ENCODE assay signal across 21 cellular contexts in genomic region chr16:1768767-1769401, GRCh38. TPM values are rescaled to one million over a fixed set of nuclear protein-coding genes. Genes with fewer than 3 reads are reported as not detected.
A peak's percentile ranks its signal among the peaks of the same experiment; 100 is the strongest.
DNase-seq lines count a peak whose midpoint lies in the region; ATAC-seq, FAIRE-seq and TF ChIP-seq lines count a peak whose summit lies in the region.
"Had no signal": no experiment of that assay in that cellular context is flagged by ENCODE, and none has a peak within 500 bp of the region (broad histone marks: within the 10 kb centered on the region; RNA-seq: fewer than 3 reads in every experiment).

No MANE protein-coding gene starts in this region.

- POLR2A ChIA-PET in HepG2 (lab: Yijun Ruan, JAX): interaction anchor here (2.7 kb wide), 1 partner anchor 14 kb away, joined by 7 read pairs; the partner anchor contains the start of genes NUBP2 and SPSB3

- no peaks in the 10 kb centered on the region for H3K4me1 ChIP-seq in HepG2 (ENCODE audit: insufficient read depth, low read length)
- H3K4me1 ChIP-seq in right lobe of liver: peaks cover 0 to 11% (median 2%) of the 10 kb centered on the region in 4 donors
- H3K4me1 ChIP-seq in NT2/D1 (ENCODE audit: insufficient read depth, insufficient read length): peaks cover 16% of the 10 kb centered on the region
- H3K4me1 ChIP-seq in gastroesophageal sphincter: peaks cover 0 to 44% (median 16%) of the 10 kb centered on the region in 3 donors

- TF ChIP-seq EP300 in HepG2 (IDR thresholded peaks at IDR 0.05; ENCODE audit: low read depth in 2 of 2, low read length in 2 of 2): no peak
- no peak for TF ChIP-seq EP300 in HepG2 (CRISPR knock-in tag; IDR thresholded peaks at IDR 0.05; ENCODE audit: borderline replicate concordance)
- no peak for TF ChIP-seq EP300 in gastroesophageal sphincter (IDR thresholded peaks at IDR 0.05)

- no peak overlapping the region for H3K27ac ChIP-seq in HepG2 (ENCODE audit: extremely low read length, insufficient read depth, low read length)
- H3K27ac ChIP-seq in right lobe of liver: no peak overlapping the region
- peak overlapping the region in 3 of 4 donors; percentile 24 to 98 (median 96) for H3K27ac ChIP-seq in gastroesophageal sphincter
- H3K27ac ChIP-seq: BLaER1 treated with 17β-estradiol and CSF1 and Interleukin-3, amounts not matched to agents 10 nM and 100 nM; GM23248; SJSA1 had no signal

- DNase-seq in HepG2 (ENCODE audit: low spot score) (no peak), right lobe of liver (no peak), NT2/D1 (ENCODE audit: low read depth, low spot score) (no peak), H7 (no peak), SHP77 (lab: John Stamatoyannopoulos, UW) (no peak)
- DNase-seq in stimulated activated CD4-positive, alpha-beta T cell treated with anti-CD3 and anti-CD28 coated beads, Interleukin-12 subunit alpha, Interleukin-12 subunit beta, amount 100 ng/mL, for 4 hours: no peak
- DNase-seq: COR-L47, DND-41, GM23248, left ventricle myocardium inferior, naive B cell, NCI-H1092, NCI-H187, NCI-H524 treated with DMSO at 0.1 percent for 48 hours, T-cell had no signal

- TF ChIP-seq POLR2A in HepG2 (IDR thresholded peaks at IDR 0.05; ENCODE audit: insufficient read depth in 1 of 2, low read depth in 2 of 2, low read length in 2 of 2): peak in 1 of 2 experiments; percentile 41; a peak in 1 of 4 replicates
- TF ChIP-seq POLR2A in right lobe of liver (IDR thresholded peaks at IDR 0.05): no peak
- no peak for TF ChIP-seq POLR2A in gastroesophageal sphincter (IDR thresholded peaks at IDR 0.05)

- peaks cover 17% of the 10 kb centered on the region for H3K79me2 ChIP-seq in HepG2 (ENCODE audit: insufficient read depth, low read length)

- H3K36me3 ChIP-seq in HepG2 (replicated peaks in 1 of 2; ENCODE audit: control insufficient read depth in 1 of 2, insufficient read depth in 2 of 2, low read length in 2 of 2) (peaks cover 18 to 30% of the 10 kb centered on the region in 2 experiments; a peak in 4 of 5 replicates), right lobe of liver (peaks cover 0 to 32% (median 2%) of the 10 kb centered on the region in 4 donors), NT2/D1 (ENCODE audit: insufficient read depth, insufficient read length, low read length) (peaks cover 77% of the 10 kb centered on the region), gastroesophageal sphincter (peaks cover 0 to 61% of the 10 kb centered on the region in 2 donors), H7 (replicated peaks; ENCODE audit: control insufficient read depth, insufficient read depth, low read length) (peaks cover 2% of the 10 kb centered on the region)

- ATAC-seq in HepG2 (no peak; the same call in 2 of the 3 replicates), right lobe of liver (no peak), gastroesophageal sphincter (no peak), HG02981 (IDR thresholded peaks at IDR 0.05; ENCODE audit: unreplicated experiment) (no peak)
- ATAC-seq: T-cell had no signal

- no peak for FAIRE-seq in HepG2 (lab: Jason Lieb, UNC)
- FAIRE-seq: islet of Langerhans had no signal

- H3K27me3 ChIP-seq in HepG2 (ENCODE audit: control insufficient read depth in 1 of 2, insufficient read depth in 2 of 2, low read length in 2 of 2): no peaks in the 10 kb centered on the region; a peak in 1 of 5 replicates
- H3K27me3 ChIP-seq in right lobe of liver: no peaks in the 10 kb centered on the region
- H3K27me3 ChIP-seq in NT2/D1 (ENCODE audit: insufficient read depth, insufficient read length): no peaks in the 10 kb centered on the region
- H3K27me3 ChIP-seq in gastroesophageal sphincter: no peaks in the 10 kb centered on the region
- no peaks in the 10 kb centered on the region for H3K27me3 ChIP-seq in H7 (ENCODE audit: control insufficient read depth, insufficient read depth, low read length)
- H3K27me3 ChIP-seq: BLaER1 treated with 17β-estradiol and CSF1 and Interleukin-3, amounts not matched to agents 10 nM and 100 nM; SJSA1 had no signal

- TF ChIP-seq RAD21 in HepG2 (CRISPR knock-in tag; IDR thresholded peaks at IDR 0.05): no peak

- H3K9me3 ChIP-seq in HepG2 (ENCODE audit: low read length) (no peaks in the 10 kb centered on the region), right lobe of liver (no peaks in the 10 kb centered on the region), NT2/D1 (ENCODE audit: insufficient read depth, low read length) (no peaks in the 10 kb centered on the region), gastroesophageal sphincter (no peaks in the 10 kb centered on the region)
- H3K9me3 ChIP-seq: BLaER1 treated with 17β-estradiol and CSF1 and Interleukin-3, amounts not matched to agents 10 nM and 100 nM; left ventricle myocardium inferior; prostate gland had no signal

- TF ChIP-seq CTCF in HepG2 (CRISPR knock-in tag; IDR thresholded peaks at IDR 0.05) (no peak), right lobe of liver (IDR thresholded peaks at IDR 0.05) (no peak), gastroesophageal sphincter (IDR thresholded peaks at IDR 0.05) (no peak)

- no peak overlapping the region for H3K4me2 ChIP-seq in HepG2 (ENCODE audit: low read depth, low read length)

- in situ Hi-C loops in HepG2 (cut with HindIII; ENCODE audit: extremely low pct_ligation_motif_present, low pct_unique_long_range_greater_than_20kb): no loop called here

- CTCF ChIA-PET in HepG2 (lab: Yijun Ruan, JAX; ENCODE audit: low intra/inter-chr PET ratio, low total read pairs): no interaction called here

- no peaks in the 10 kb centered on the region for H4K20me1 ChIP-seq in HepG2 (ENCODE audit: insufficient read depth, low read length)

- H2AFZ ChIP-seq in HepG2 (ENCODE audit: low read length): no peak overlapping the region
- H2AFZ ChIP-seq: GM23248 had no signal

- WGBS in HepG2 (ENCODE audit: low lambda C conversion rate): 100% methylated on average over 4 of the region's 26 CpGs
- 41% methylated on average over 5 of the region's 26 CpGs for WGBS in right lobe of liver (ENCODE audit: insufficient coverage, low coverage, low lambda C conversion rate, missing lambda C conversion rate)
- WGBS in gastroesophageal sphincter (ENCODE audit: low coverage in 1 of 2), 2 donors: 60 to 80% methylated on average over 1 of the region's 26 CpGs

- H3K9ac ChIP-seq in HepG2 (ENCODE audit: insufficient read depth, low read depth, low read length) (no peak overlapping the region), NT2/D1 (ENCODE audit: insufficient read length, low read depth) (peak overlapping the region; percentile 64)
- H3K9ac ChIP-seq: GM23248 had no signal

- BruUV-seq in HepG2 (replicated peaks; lab: Mats Ljungman, UMichigan): no TSS peak

- H3K4me3 ChIP-seq in HepG2 (replicated peaks in 1 of 3; ENCODE audit: insufficient read depth in 1 of 3, low read depth in 2 of 3, low read length in 3 of 3) (no peak overlapping the region), right lobe of liver (no peak overlapping the region), NT2/D1 (ENCODE audit: insufficient read length, low read depth) (no peak overlapping the region), gastroesophageal sphincter (no peak overlapping the region), H7 (ENCODE audit: insufficient read depth, low read depth, low read length) (no peak overlapping the region)
- H3K4me3 ChIP-seq: BLaER1 treated with 17β-estradiol and CSF1 and Interleukin-3, amounts not matched to agents 10 nM and 100 nM; GM23248; prostate gland; SJSA1 had no signal

- intact Hi-C loops in HepG2 (cut with micrococcal nuclease; ENCODE audit: unreplicated experiment): no loop called here
- intact Hi-C loops in right lobe of liver (cut with DNase I): no loop called here

RNA-seq across cellular contexts. Expression of gene NME3, which starts 2.5 kb away (rescaled TPM):
- total RNA-seq in HepG2 (2016; rRNA removed; fragmentation: Illumina TruSeq; extraction: Trizol) (4.9 and 15.9 TPM in 2 replicates), right lobe of liver (10 to 100 TPM; 17.9 to 36.1 (median 23.2) TPM), gastroesophageal sphincter (100 to 1,000 TPM in 1 of 4 donors, 10 to 100 TPM in 3; 49.9 to 106 (median 87.2) TPM)
- total RNA-seq in HepG2 (2016; cell fraction: cytosol; rRNA removed; fragmentation: Illumina TruSeq; extraction: Trizol; ENCODE audit: low read depth): 27.7 and 30.7 TPM in 2 replicates
- 6.6 and 17.1 TPM in 2 replicates for total RNA-seq in HepG2 (2016; cell fraction: insoluble cytoplasmic fraction; rRNA removed; fragmentation: Illumina TruSeq; extraction: Trizol)
- 19.1 and 22.3 TPM in 2 replicates for total RNA-seq in HepG2 (2016; cell fraction: membrane; rRNA removed; fragmentation: Illumina TruSeq; extraction: Trizol)
- 17.5 and 23.3 TPM in 2 replicates for total RNA-seq in HepG2 (2016; cell fraction: nucleus; rRNA removed; fragmentation: Illumina TruSeq; extraction: Trizol)
- polyA plus RNA-seq in HepG2 (2011; rRNA removed): 10.4 and 13.9 TPM in 2 replicates
- 7.3 and 17.7 TPM in 2 replicates for polyA plus RNA-seq in HepG2 (2011; cell fraction: cytosol; rRNA removed)
- polyA plus RNA-seq in HepG2 (2011; cell fraction: nucleus; rRNA removed): 96.4 and 121 TPM in 2 replicates
- polyA plus RNA-seq in HepG2 (2012): 5.5 and 9.1 TPM in 2 replicates
- 21.1 and 24.5 TPM in 2 replicates for polyA plus RNA-seq in HepG2 (2016; cell fraction: cytosol; fragmentation: Illumina TruSeq; extraction: Trizol; ENCODE audit: low read depth)
- 5.3 and 5.8 TPM in 2 replicates for polyA plus RNA-seq in HepG2 (2016; cell fraction: insoluble cytoplasmic fraction; fragmentation: Illumina TruSeq; extraction: Trizol; ENCODE audit: low read depth)
- 12.6 and 13.9 TPM in 2 replicates for polyA plus RNA-seq in HepG2 (2016; cell fraction: membrane; fragmentation: Illumina TruSeq; extraction: Trizol; ENCODE audit: low read depth)
- polyA plus RNA-seq in HepG2 (2016; cell fraction: nucleus; fragmentation: Illumina TruSeq; extraction: Trizol; ENCODE audit: insufficient read depth, low read depth): 35.8 and 39.3 TPM in 2 replicates
- 2.3 and 4.2 TPM in 2 replicates for polyA minus RNA-seq in HepG2 (2011; rRNA and poly(A)+ RNA removed; ENCODE audit: low replicate concordance)
- 2.1 and 3.5 TPM in 2 replicates for polyA minus RNA-seq in HepG2 (2011; cell fraction: cytosol; rRNA and poly(A)+ RNA removed)
- 8.4 and 9.0 TPM in 2 replicates for polyA minus RNA-seq in HepG2 (2011; cell fraction: nucleus; rRNA and poly(A)+ RNA removed)
- 147 and 179 TPM in 2 replicates for total RNA-seq in H7 (2014; rRNA removed; shearing (Covaris generic))

RNA-seq across cellular contexts. Expression of gene EME2, which starts 3.7 kb away (rescaled TPM):
- 1.7 and 7.6 TPM in 2 replicates for total RNA-seq in HepG2 (2016; rRNA removed; fragmentation: Illumina TruSeq; extraction: Trizol)
- total RNA-seq in HepG2 (2016; cell fraction: cytosol; rRNA removed; fragmentation: Illumina TruSeq; extraction: Trizol; ENCODE audit: low read depth): 0.79 and 1.3 TPM in 2 replicates
- 1.7 and 6.0 TPM in 2 replicates for total RNA-seq in HepG2 (2016; cell fraction: insoluble cytoplasmic fraction; rRNA removed; fragmentation: Illumina TruSeq; extraction: Trizol)
- 1.2 TPM in 2 replicates for total RNA-seq in HepG2 (2016; cell fraction: membrane; rRNA removed; fragmentation: Illumina TruSeq; extraction: Trizol)
- 7.8 and 8.4 TPM in 2 replicates for total RNA-seq in HepG2 (2016; cell fraction: nucleus; rRNA removed; fragmentation: Illumina TruSeq; extraction: Trizol)
- polyA plus RNA-seq in HepG2 (2011; rRNA removed): 4.4 and 6.5 TPM in 2 replicates
- 1.3 and 2.0 TPM in 2 replicates for polyA plus RNA-seq in HepG2 (2011; cell fraction: cytosol; rRNA removed)
- polyA plus RNA-seq in HepG2 (2011; cell fraction: nucleus; rRNA removed): 81.3 and 90.4 TPM in 2 replicates
- polyA plus RNA-seq in HepG2 (2012): 3.4 and 4.5 TPM in 2 replicates
- polyA plus RNA-seq in HepG2 (2016; cell fraction: cytosol; fragmentation: Illumina TruSeq; extraction: Trizol; ENCODE audit: low read depth): 0.23 and 0.36 TPM in 2 replicates
- polyA plus RNA-seq in HepG2 (2016; cell fraction: insoluble cytoplasmic fraction; fragmentation: Illumina TruSeq; extraction: Trizol; ENCODE audit: low read depth): 1.7 and 2.2 TPM in 2 replicates
- 0.51 and 0.65 TPM in 2 replicates for polyA plus RNA-seq in HepG2 (2016; cell fraction: membrane; fragmentation: Illumina TruSeq; extraction: Trizol; ENCODE audit: low read depth)
- polyA plus RNA-seq in HepG2 (2016; cell fraction: nucleus; fragmentation: Illumina TruSeq; extraction: Trizol; ENCODE audit: insufficient read depth, low read depth): 31.9 and 34.1 TPM in 2 replicates
- 5.2 and 6.5 TPM in 2 replicates for polyA minus RNA-seq in HepG2 (2011; rRNA and poly(A)+ RNA removed; ENCODE audit: low replicate concordance)
- polyA minus RNA-seq in HepG2 (2011; cell fraction: cytosol; rRNA and poly(A)+ RNA removed): 0.79 and 1.3 TPM in 2 replicates
- polyA minus RNA-seq in HepG2 (2011; cell fraction: nucleus; rRNA and poly(A)+ RNA removed): 17.7 and 19.7 TPM in 2 replicates
- total RNA-seq in right lobe of liver: 10 to 100 TPM in 1 of 6 experiments, 1 to 10 TPM in 5; 3.8 to 11.1 (median 5.0) TPM
- total RNA-seq in gastroesophageal sphincter: 10 to 100 TPM in 1 of 4 donors, 1 to 10 TPM in 3; 4.6 to 20.4 (median 7.7) TPM
- 12.7 and 15.3 TPM in 2 replicates for total RNA-seq in H7 (2014; rRNA removed; shearing (Covaris generic))

RNA-seq across cellular contexts. Expression of gene MRPS34, which starts 4.0 kb away (rescaled TPM):
- 129 and 131 TPM in 2 replicates for total RNA-seq in HepG2 (2016; rRNA removed; fragmentation: Illumina TruSeq; extraction: Trizol)
- 34.5 and 36.0 TPM in 2 replicates for total RNA-seq in HepG2 (2016; cell fraction: cytosol; rRNA removed; fragmentation: Illumina TruSeq; extraction: Trizol; ENCODE audit: low read depth)
- 130 and 146 TPM in 2 replicates for total RNA-seq in HepG2 (2016; cell fraction: insoluble cytoplasmic fraction; rRNA removed; fragmentation: Illumina TruSeq; extraction: Trizol)
- total RNA-seq in HepG2 (2016; cell fraction: membrane; rRNA removed; fragmentation: Illumina TruSeq; extraction: Trizol): 51.5 and 64.0 TPM in 2 replicates
- 59.6 and 64.6 TPM in 2 replicates for total RNA-seq in HepG2 (2016; cell fraction: nucleus; rRNA removed; fragmentation: Illumina TruSeq; extraction: Trizol)
- 61.3 and 63.5 TPM in 2 replicates for polyA plus RNA-seq in HepG2 (2011; rRNA removed)
- 70.4 and 99.7 TPM in 2 replicates for polyA plus RNA-seq in HepG2 (2011; cell fraction: cytosol; rRNA removed)
- polyA plus RNA-seq in HepG2 (2011; cell fraction: nucleus; rRNA removed): 83.9 and 98.7 TPM in 2 replicates
- 48.9 and 50.7 TPM in 2 replicates for polyA plus RNA-seq in HepG2 (2012)
- polyA plus RNA-seq in HepG2 (2016; cell fraction: cytosol; fragmentation: Illumina TruSeq; extraction: Trizol; ENCODE audit: low read depth): 42.4 and 48.9 TPM in 2 replicates
- polyA plus RNA-seq in HepG2 (2016; cell fraction: insoluble cytoplasmic fraction; fragmentation: Illumina TruSeq; extraction: Trizol; ENCODE audit: low read depth): 212 and 241 TPM in 2 replicates
- polyA plus RNA-seq in HepG2 (2016; cell fraction: membrane; fragmentation: Illumina TruSeq; extraction: Trizol; ENCODE audit: low read depth): 59.9 and 71.5 TPM in 2 replicates
- 154 and 163 TPM in 2 replicates for polyA plus RNA-seq in HepG2 (2016; cell fraction: nucleus; fragmentation: Illumina TruSeq; extraction: Trizol; ENCODE audit: insufficient read depth, low read depth)
- polyA minus RNA-seq in HepG2 (2011; rRNA and poly(A)+ RNA removed; ENCODE audit: low replicate concordance): 27.6 and 50.7 TPM in 2 replicates
- 25.2 and 30.8 TPM in 2 replicates for polyA minus RNA-seq in HepG2 (2011; cell fraction: cytosol; rRNA and poly(A)+ RNA removed)
- 21.9 and 29.5 TPM in 2 replicates for polyA minus RNA-seq in HepG2 (2011; cell fraction: nucleus; rRNA and poly(A)+ RNA removed)
- total RNA-seq in right lobe of liver: 10 to 100 TPM; 42.5 to 90.5 (median 52.9) TPM
- 10 to 100 TPM; 44.4 to 72.8 (median 61.3) TPM for total RNA-seq in gastroesophageal sphincter
- total RNA-seq in H7 (2014; rRNA removed; shearing (Covaris generic)): 304 and 324 TPM in 2 replicates

RNA-seq across cellular contexts. Expression of gene SPSB3, which starts 13.5 kb away (rescaled TPM):
- total RNA-seq in HepG2 (2016; rRNA removed; fragmentation: Illumina TruSeq; extraction: Trizol) (8.2 and 13.2 TPM in 2 replicates), right lobe of liver (10 to 100 TPM; 18.6 to 42.5 (median 34.5) TPM), gastroesophageal sphincter (10 to 100 TPM; 52.4 to 81.1 (median 75.4) TPM)
- 8.6 and 9.9 TPM in 2 replicates for total RNA-seq in HepG2 (2016; cell fraction: cytosol; rRNA removed; fragmentation: Illumina TruSeq; extraction: Trizol; ENCODE audit: low read depth)
- total RNA-seq in HepG2 (2016; cell fraction: insoluble cytoplasmic fraction; rRNA removed; fragmentation: Illumina TruSeq; extraction: Trizol): 6.5 and 13.8 TPM in 2 replicates
- 9.4 and 12.7 TPM in 2 replicates for total RNA-seq in HepG2 (2016; cell fraction: membrane; rRNA removed; fragmentation: Illumina TruSeq; extraction: Trizol)
- 14.1 and 16.2 TPM in 2 replicates for total RNA-seq in HepG2 (2016; cell fraction: nucleus; rRNA removed; fragmentation: Illumina TruSeq; extraction: Trizol)
- polyA plus RNA-seq in HepG2 (2011; rRNA removed): 21.9 and 26.7 TPM in 2 replicates
- 15.4 and 25.3 TPM in 2 replicates for polyA plus RNA-seq in HepG2 (2011; cell fraction: cytosol; rRNA removed)
- polyA plus RNA-seq in HepG2 (2011; cell fraction: nucleus; rRNA removed): 142 and 184 TPM in 2 replicates
- 12.3 and 24.9 TPM in 2 replicates for polyA plus RNA-seq in HepG2 (2012)
- 6.4 and 7.5 TPM in 2 replicates for polyA plus RNA-seq in HepG2 (2016; cell fraction: cytosol; fragmentation: Illumina TruSeq; extraction: Trizol; ENCODE audit: low read depth)
- 7.6 and 8.0 TPM in 2 replicates for polyA plus RNA-seq in HepG2 (2016; cell fraction: insoluble cytoplasmic fraction; fragmentation: Illumina TruSeq; extraction: Trizol; ENCODE audit: low read depth)
- polyA plus RNA-seq in HepG2 (2016; cell fraction: membrane; fragmentation: Illumina TruSeq; extraction: Trizol; ENCODE audit: low read depth): 6.8 and 7.3 TPM in 2 replicates
- polyA plus RNA-seq in HepG2 (2016; cell fraction: nucleus; fragmentation: Illumina TruSeq; extraction: Trizol; ENCODE audit: insufficient read depth, low read depth): 29.9 and 32.1 TPM in 2 replicates
- 15.4 and 19.4 TPM in 2 replicates for polyA minus RNA-seq in HepG2 (2011; rRNA and poly(A)+ RNA removed; ENCODE audit: low replicate concordance)
- polyA minus RNA-seq in HepG2 (2011; cell fraction: cytosol; rRNA and poly(A)+ RNA removed): 4.5 and 8.0 TPM in 2 replicates
- polyA minus RNA-seq in HepG2 (2011; cell fraction: nucleus; rRNA and poly(A)+ RNA removed): 12.4 and 13.7 TPM in 2 replicates
- total RNA-seq in H7 (2014; rRNA removed; shearing (Covaris generic)): 43.3 and 60.4 TPM in 2 replicates

RNA-seq across cellular contexts. Expression of gene NUBP2, which starts 13.9 kb away (rescaled TPM):
- total RNA-seq in HepG2 (2016; rRNA removed; fragmentation: Illumina TruSeq; extraction: Trizol) (43.8 and 61.5 TPM in 2 replicates), right lobe of liver (10 to 100 TPM; 21.1 to 90.3 (median 32.6) TPM), gastroesophageal sphincter (10 to 100 TPM; 64.4 to 92.2 (median 80.6) TPM)
- 45.7 and 50.6 TPM in 2 replicates for total RNA-seq in HepG2 (2016; cell fraction: cytosol; rRNA removed; fragmentation: Illumina TruSeq; extraction: Trizol; ENCODE audit: low read depth)
- 43.0 and 67.3 TPM in 2 replicates for total RNA-seq in HepG2 (2016; cell fraction: insoluble cytoplasmic fraction; rRNA removed; fragmentation: Illumina TruSeq; extraction: Trizol)
- total RNA-seq in HepG2 (2016; cell fraction: membrane; rRNA removed; fragmentation: Illumina TruSeq; extraction: Trizol): 59.0 and 63.2 TPM in 2 replicates
- 26.2 and 29.2 TPM in 2 replicates for total RNA-seq in HepG2 (2016; cell fraction: nucleus; rRNA removed; fragmentation: Illumina TruSeq; extraction: Trizol)
- polyA plus RNA-seq in HepG2 (2011; rRNA removed): 25.7 and 33.5 TPM in 2 replicates
- polyA plus RNA-seq in HepG2 (2011; cell fraction: cytosol; rRNA removed): 26.7 and 51.2 TPM in 2 replicates
- polyA plus RNA-seq in HepG2 (2011; cell fraction: nucleus; rRNA removed): 80.7 and 89.5 TPM in 2 replicates
- 19.8 and 31.7 TPM in 2 replicates for polyA plus RNA-seq in HepG2 (2012)
- 46.9 and 52.9 TPM in 2 replicates for polyA plus RNA-seq in HepG2 (2016; cell fraction: cytosol; fragmentation: Illumina TruSeq; extraction: Trizol; ENCODE audit: low read depth)
- polyA plus RNA-seq in HepG2 (2016; cell fraction: insoluble cytoplasmic fraction; fragmentation: Illumina TruSeq; extraction: Trizol; ENCODE audit: low read depth): 40.4 and 46.6 TPM in 2 replicates
- polyA plus RNA-seq in HepG2 (2016; cell fraction: membrane; fragmentation: Illumina TruSeq; extraction: Trizol; ENCODE audit: low read depth): 47.2 and 53.9 TPM in 2 replicates
- polyA plus RNA-seq in HepG2 (2016; cell fraction: nucleus; fragmentation: Illumina TruSeq; extraction: Trizol; ENCODE audit: insufficient read depth, low read depth): 63.4 and 63.9 TPM in 2 replicates
- 21.1 and 26.9 TPM in 2 replicates for polyA minus RNA-seq in HepG2 (2011; rRNA and poly(A)+ RNA removed; ENCODE audit: low replicate concordance)
- 14.3 and 16.7 TPM in 2 replicates for polyA minus RNA-seq in HepG2 (2011; cell fraction: cytosol; rRNA and poly(A)+ RNA removed)
- 12.1 and 14.0 TPM in 2 replicates for polyA minus RNA-seq in HepG2 (2011; cell fraction: nucleus; rRNA and poly(A)+ RNA removed)
- total RNA-seq in H7 (2014; rRNA removed; shearing (Covaris generic)): 138 and 152 TPM in 2 replicates

Comparison
In these comparisons a context has a peak if more than half of its experiments do, and no peak if none do; other contexts are left out.
1. H3K27ac ChIP-seq: peak in gastroesophageal sphincter (3 of 4); none in HepG2 (single experiment) and right lobe of liver (0 of 3).